Comparison of ENCODE assay signal across 11 cellular contexts in genomic region chr17:77458202-77459017, GRCh38.
DNase-seq lines count a peak whose midpoint lies in the region; ATAC-seq and TF ChIP-seq lines count a peak whose summit lies in the region.
"Had no signal": no experiment of that assay in that cellular context is flagged by ENCODE, and none has a peak within 500 bp of the region (broad histone marks: within the 10 kb centered on the region; RNA-seq: fewer than 3 reads in every experiment).

No MANE protein-coding gene starts in this region.

- H3K27ac ChIP-seq in breast epithelium (peak overlapping the region; percentile 35 to 95), mammary epithelial cell (ENCODE audit: insufficient read depth, low read depth, low read length) (no peak overlapping the region), mesendoderm (ENCODE audit: low read depth, low read length) (no peak overlapping the region), suprapubic skin (peak overlapping the region; percentile 27)
- H3K27ac ChIP-seq: SJSA1 had no signal

- H3K27me3 Mint-ChIP-seq in activated T-cell treated with anti-CD3 and anti-CD28 coated beads, Interleukin-2, amount 50 U/mL, for 4 hours (ENCODE audit: low read depth), result no peaks in the 10 kb centered on the region

- no peak overlapping the region for H3K23ac ChIP-seq in mesendoderm (ENCODE audit: low read length)

- no peak for DNase-seq in breast epithelium (ENCODE audit: low spot score in 2 of 2)
- no peak for DNase-seq in mammary epithelial cell
- peak; percentile 31 for DNase-seq in activated T-cell treated with anti-CD3 and anti-CD28 coated beads, Interleukin-2, amount 50 U/mL, for 4 hours
- DNase-seq in mesendoderm, result no peak
- no peak for DNase-seq in suprapubic skin (ENCODE audit: low spot score in 2 of 2)
- no peak for DNase-seq in COR-L47 (lab: John Stamatoyannopoulos, UW)
- no peak for DNase-seq in NCI-H187 treated with DMSO at 0.1 percent for 48 hours (lab: John Stamatoyannopoulos, UW)
- DNase-seq: NCI-H2029, psoas muscle had no signal

- no peak for TF ChIP-seq CTCF in breast epithelium (IDR thresholded peaks at IDR 0.05)
- TF ChIP-seq CTCF in mammary epithelial cell (conservative IDR thresholded peaks at IDR 0.05 in 1 of 2, IDR thresholded peaks at IDR 0.05 in 1 of 2; ENCODE audit: extremely low read depth in 1 of 2, insufficient read depth in 1 of 2, low read depth in 1 of 2, low read length in 2 of 2), result no peak
- TF ChIP-seq CTCF in suprapubic skin (IDR thresholded peaks at IDR 0.05), result no peak

- H2BK15ac ChIP-seq in mesendoderm (replicated peaks; ENCODE audit: low read depth), result no peak overlapping the region

- H3K4me2 ChIP-seq in mammary epithelial cell (ENCODE audit: insufficient read depth, low read depth, low read length), result no peak overlapping the region
- no peak overlapping the region for H3K4me2 ChIP-seq in mesendoderm (ENCODE audit: low read length)

- H3K4me3 Mint-ChIP-seq in activated T-cell treated with anti-CD3 and anti-CD28 coated beads, Interleukin-2, amount 50 U/mL, for 4 hours, result peak overlapping the region; percentile 96

- no peak overlapping the region for H2AK5ac ChIP-seq in mesendoderm (ENCODE audit: low read length)

- peak overlapping the region; percentile 59 for H3K56ac ChIP-seq in mesendoderm (ENCODE audit: low read length)

- H3K9ac ChIP-seq in mammary epithelial cell (ENCODE audit: insufficient read depth, low read length), result no peak overlapping the region
- H3K9ac ChIP-seq in mesendoderm (ENCODE audit: low read length), result no peak overlapping the region

- H3K79me2 ChIP-seq in mammary epithelial cell (ENCODE audit: insufficient read depth, low read length) (peaks cover 98% of the 10 kb centered on the region), mesendoderm (ENCODE audit: control insufficient read depth, insufficient read depth, low read length) (peaks cover 72% of the 10 kb centered on the region)

- H2BK120ac ChIP-seq in mesendoderm (ENCODE audit: low read depth, low read length), result no peak overlapping the region

- no peak overlapping the region for H2AFZ ChIP-seq in mammary epithelial cell (ENCODE audit: low read depth, low read length)

- no peak for TF ChIP-seq EP300 in suprapubic skin (IDR thresholded peaks at IDR 0.05)

- dilution Hi-C loops in mammary epithelial cell (cut with HindIII; ENCODE audit: low sequenced_read_pairs), result loop anchor here (5.0 to 10.0 kb wide), 2 partner anchors 74 to 134 kb away; no protein-coding TSS in a partner anchor

- in situ Hi-C loops in mammary epithelial cell (cut with MboI; ENCODE audit: low sequenced_read_pairs in 2 of 2), result no loop called here

- no peak for TF ChIP-seq POLR2A in breast epithelium (IDR thresholded peaks at IDR 0.05)
- no peak for TF ChIP-seq POLR2A in suprapubic skin (IDR thresholded peaks at IDR 0.05)

- H3K36me3 ChIP-seq in breast epithelium (no peaks in the 10 kb centered on the region), mammary epithelial cell (ENCODE audit: insufficient read depth, low read length) (peaks cover 3% of the 10 kb centered on the region), mesendoderm (ENCODE audit: control insufficient read depth, insufficient read depth, low read length) (no peaks in the 10 kb centered on the region), suprapubic skin (no peaks in the 10 kb centered on the region)

- peaks cover 8% of the 10 kb centered on the region for H3K36me3 Mint-ChIP-seq in activated T-cell treated with anti-CD3 and anti-CD28 coated beads, Interleukin-2, amount 50 U/mL, for 4 hours (ENCODE audit: insufficient read depth)

- H3K18ac ChIP-seq in mesendoderm (ENCODE audit: low read length), result no peak overlapping the region

- H4K5ac ChIP-seq in mesendoderm (ENCODE audit: low read length), result no peak overlapping the region

- peaks cover 75% of the 10 kb centered on the region for H3K4me1 Mint-ChIP-seq in activated T-cell treated with anti-CD3 and anti-CD28 coated beads, Interleukin-2, amount 50 U/mL, for 4 hours (ENCODE audit: low read depth)

- no peak overlapping the region for H3K4ac ChIP-seq in mesendoderm (ENCODE audit: low read depth, low read length)

- H3K9me3 ChIP-seq in breast epithelium (no peaks in the 10 kb centered on the region), mammary epithelial cell (replicated peaks; ENCODE audit: insufficient read depth, low read length) (no peaks in the 10 kb centered on the region), suprapubic skin (no peaks in the 10 kb centered on the region)
- H3K9me3 ChIP-seq: psoas muscle, SJSA1 had no signal

- intact Hi-C loops in breast epithelium (cut with DNase I; ENCODE audit: low total_unique reads) (no loop called here), mammary epithelial cell (cut with micrococcal nuclease) (no loop called here)

- no peak overlapping the region for H4K8ac ChIP-seq in mesendoderm (ENCODE audit: low read depth, low read length)

- 88% methylated on average over 14 of the region's 21 CpGs for WGBS in mammary epithelial cell (ENCODE audit: low coverage, missing lambda C conversion rate)
- WGBS in mesendoderm (ENCODE audit: extremely low coverage, insufficient coverage, low lambda C conversion rate), result no CpG with 5 or more reads among the region's 21 CpGs
- WGBS in suprapubic skin, result 50% methylated on average over 18 of the region's 21 CpGs

- peak; percentile 4 to 10 for ATAC-seq in activated T-cell treated with anti-CD3 and anti-CD28 coated beads, Interleukin-2, amount 50 U/mL, for 4 hours
- ATAC-seq in HG02973 (IDR thresholded peaks at IDR 0.05; ENCODE audit: unreplicated experiment), result no peak
- ATAC-seq: psoas muscle had no signal

- BruUV-seq in mammary epithelial cell (replicated peaks; lab: Mats Ljungman, UMichigan), result no TSS peak

- CTCF ChIA-PET in mammary epithelial cell (lab: Charles Lee; ENCODE audit: low non-redundant PET), result no interaction called here

- no peak overlapping the region for H3K4me3 ChIP-seq in breast epithelium
- H3K4me3 ChIP-seq in mammary epithelial cell (replicated peaks in 1 of 3; ENCODE audit: insufficient read depth in 1 of 3, low read depth in 2 of 3, low read length in 3 of 3), result no peak overlapping the region
- no peak overlapping the region for H3K4me3 ChIP-seq in mesendoderm (ENCODE audit: low read length)
- H3K4me3 ChIP-seq in suprapubic skin, result no peak overlapping the region
- H3K4me3 ChIP-seq: psoas muscle, SJSA1 had no signal

- H3K4me1 ChIP-seq in breast epithelium, result peaks cover 23 to 39% of the 10 kb centered on the region in 2 donors
- H3K4me1 ChIP-seq in mammary epithelial cell (ENCODE audit: insufficient read depth, low read length), result peaks cover 28% of the 10 kb centered on the region
- peaks cover 5% of the 10 kb centered on the region for H3K4me1 ChIP-seq in mesendoderm (ENCODE audit: control insufficient read depth, low read depth, low read length)
- peaks cover 96% of the 10 kb centered on the region for H3K4me1 ChIP-seq in suprapubic skin

- peaks cover 9% of the 10 kb centered on the region for H4K20me1 ChIP-seq in mammary epithelial cell (ENCODE audit: insufficient read depth, low read length)

- no peaks in the 10 kb centered on the region for H3K9me3 Mint-ChIP-seq in activated T-cell treated with anti-CD3 and anti-CD28 coated beads, Interleukin-2, amount 50 U/mL, for 4 hours

- peaks cover 28% of the 10 kb centered on the region for H3K79me1 ChIP-seq in mesendoderm (ENCODE audit: low read length)

- H3K27me3 ChIP-seq in breast epithelium, result no peaks in the 10 kb centered on the region
- H3K27me3 ChIP-seq in mammary epithelial cell (ENCODE audit: insufficient read depth, low read length), result no peaks in the 10 kb centered on the region
- H3K27me3 ChIP-seq in mesendoderm (ENCODE audit: insufficient read depth, low read length, poor library complexity), result no peaks in the 10 kb centered on the region
- H3K27me3 ChIP-seq in suprapubic skin, result no peaks in the 10 kb centered on the region
- H3K27me3 ChIP-seq: SJSA1 had no signal

- no peak overlapping the region for H2BK5ac ChIP-seq in mesendoderm (ENCODE audit: low read length)

Comparison
In these comparisons a context has a peak if more than half of its experiments do, and no peak if none do; other contexts are left out.
1. H3K27ac ChIP-seq: peak in breast epithelium (2 of 2) and suprapubic skin (single experiment); none in mammary epithelial cell (single experiment) and mesendoderm (single experiment).